In the genomic region with DNA sequence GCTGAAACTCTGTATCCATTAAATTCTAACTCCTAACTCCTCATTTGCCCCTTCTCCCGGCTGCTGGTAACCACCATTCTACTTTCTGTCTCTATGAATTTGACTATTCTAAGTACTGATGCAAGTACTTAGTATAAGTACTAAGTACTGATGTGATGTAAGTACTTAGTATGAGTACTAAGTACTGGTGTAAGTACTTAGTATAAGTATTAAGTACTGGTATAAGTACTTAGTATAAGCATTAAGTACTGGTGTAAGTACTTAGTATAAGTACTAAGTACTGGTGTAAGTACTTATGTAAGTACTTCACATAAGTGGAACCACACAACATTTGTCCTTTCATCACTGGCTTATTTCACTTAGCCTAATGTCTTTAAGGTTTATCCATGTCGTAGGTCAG, we compare ENCODE assay signal across 26 cellular contexts. TPM values are rescaled to one million over a fixed set of nuclear protein-coding genes. Genes with fewer than 3 reads are reported as not detected.
"Had no signal": no experiment of that assay in that cellular context is flagged by ENCODE, and none has a peak within 500 bp of the region (broad histone marks: within the 10 kb centered on the region; RNA-seq: fewer than 3 reads in every experiment).

No MANE protein-coding gene starts in this region.

- H3K9me3 Mint-ChIP-seq: activated CD8-positive, alpha-beta T cell treated with anti-CD3 and anti-CD28 coated beads for 36 hours; activated naive CD8-positive, alpha-beta T cell treated with anti-CD3 and anti-CD28 coated beads, Interleukin-2, amount 10 ng/mL, durations not matched to agents 7 days and 5 days had no signal

- H3K27ac ChIP-seq: ascending aorta, brain microvascular endothelial cell, cardiac muscle cell, KMS-11, WERI-Rb-1 had no signal

- H3K4me1 ChIP-seq: ascending aorta had no signal

- H3K27me3 Mint-ChIP-seq: activated CD4-positive, alpha-beta T cell treated with anti-CD3 and anti-CD28 coated beads for 36 hours; activated CD8-positive, alpha-beta T cell treated with anti-CD3 and anti-CD28 coated beads for 36 hours had no signal

- FAIRE-seq: colon, RCC 7860 had no signal

- H3K4me2 ChIP-seq: KMS-11 had no signal

- H3K9me3 ChIP-seq: ascending aorta, MG63 had no signal

- H3K27ac Mint-ChIP-seq: activated CD4-positive, alpha-beta T cell treated with anti-CD3 and anti-CD28 coated beads for 36 hours; activated CD8-positive, alpha-beta T cell treated with anti-CD3 and anti-CD28 coated beads for 36 hours; activated naive CD8-positive, alpha-beta T cell treated with anti-CD3 and anti-CD28 coated beads, Interleukin-2, amount 10 ng/mL, durations not matched to agents 7 days and 5 days had no signal

- H3K36me3 Mint-ChIP-seq: activated naive CD8-positive, alpha-beta T cell treated with anti-CD3 and anti-CD28 coated beads, Interleukin-2, amount 10 ng/mL, durations not matched to agents 7 days and 5 days had no signal

- DNase-seq: activated CD4-positive, alpha-beta T cell treated with anti-CD3 and anti-CD28 coated beads for 36 hours; activated CD4-positive, alpha-beta T cell treated with anti-CD3 and anti-CD28 coated beads, Interleukin-2, amount 50 U/mL, for 1 hour; activated CD8-positive, alpha-beta memory T cell treated with anti-CD3 and anti-CD28 coated beads, Interleukin-2, amount 50 U/mL, for 48 hours; activated CD8-positive, alpha-beta T cell treated with anti-CD3 and anti-CD28 coated beads for 36 hours; activated naive CD4-positive, alpha-beta T cell treated with anti-CD3 and anti-CD28 coated beads, Interleukin-2, amount 50 U/mL, for 16 hours; activated naive CD8-positive, alpha-beta T cell treated with anti-CD3 and anti-CD28 coated beads, Interleukin-2, amount 10 ng/mL, durations not matched to agents 7 days and 5 days; activated T-cell treated with anti-CD3 and anti-CD28 coated beads, Interleukin-2, amount 50 U/mL, for 1 hour; amniotic stem cell; brain microvascular endothelial cell; MG63; MV-4-11; NCI-H1092 treated with DMSO at 0.1 percent for 48 hours; NCI-H1417 treated with DMSO at 0.1 percent for 48 hours; NCI-H1694 treated with DMSO at 0.1 percent for 48 hours; NCI-H2029 treated with DMSO at 0.1 percent for 48 hours; NCI-H510A treated with DMSO at 0.1 percent for 48 hours; SHP77; T-helper 1 cell; WERI-Rb-1 had no signal

- H3K4me3 ChIP-seq: ascending aorta, cardiac muscle cell, MG63 had no signal

- H3K27me3 ChIP-seq: ascending aorta, brain microvascular endothelial cell, cardiac muscle cell, MG63 had no signal

- H3K4me3 Mint-ChIP-seq: activated CD4-positive, alpha-beta T cell treated with anti-CD3 and anti-CD28 coated beads for 36 hours; activated CD8-positive, alpha-beta T cell treated with anti-CD3 and anti-CD28 coated beads for 36 hours; activated naive CD8-positive, alpha-beta T cell treated with anti-CD3 and anti-CD28 coated beads, Interleukin-2, amount 10 ng/mL, durations not matched to agents 7 days and 5 days had no signal

- H3K36me3 ChIP-seq: ascending aorta, brain microvascular endothelial cell, cardiac muscle cell, MG63, WERI-Rb-1 had no signal

- H3K4me1 Mint-ChIP-seq: activated naive CD8-positive, alpha-beta T cell treated with anti-CD3 and anti-CD28 coated beads, Interleukin-2, amount 10 ng/mL, durations not matched to agents 7 days and 5 days had no signal

- ATAC-seq: activated CD4-positive, alpha-beta T cell treated with anti-CD3 and anti-CD28 coated beads for 36 hours; activated CD8-positive, alpha-beta T cell treated with anti-CD3 and anti-CD28 coated beads for 36 hours had no signal

RNA-seq across cellular contexts. Expression of a gene that starts 40.9 kb away (rescaled TPM):
- total RNA-seq: activated CD4-positive, alpha-beta T cell treated with anti-CD3 and anti-CD28 coated beads for 36 hours; activated CD8-positive, alpha-beta T cell treated with anti-CD3 and anti-CD28 coated beads for 36 hours; activated naive CD8-positive, alpha-beta T cell treated with anti-CD3 and anti-CD28 coated beads, Interleukin-2, amount 10 ng/mL, durations not matched to agents 7 days and 5 days; cardiac muscle cell; SK-MEL-5; T-helper 2 cell treated with Interferon-gamma antibody and Interleukin-4, amounts not matched to agents 100 ng/mL and 5 ng/mL, for 36 hours had no signal
- polyA plus RNA-seq: cardiac muscle cell had no signal
